Comparison of ENCODE assay signal across 2 cellular contexts in the genomic region with DNA sequence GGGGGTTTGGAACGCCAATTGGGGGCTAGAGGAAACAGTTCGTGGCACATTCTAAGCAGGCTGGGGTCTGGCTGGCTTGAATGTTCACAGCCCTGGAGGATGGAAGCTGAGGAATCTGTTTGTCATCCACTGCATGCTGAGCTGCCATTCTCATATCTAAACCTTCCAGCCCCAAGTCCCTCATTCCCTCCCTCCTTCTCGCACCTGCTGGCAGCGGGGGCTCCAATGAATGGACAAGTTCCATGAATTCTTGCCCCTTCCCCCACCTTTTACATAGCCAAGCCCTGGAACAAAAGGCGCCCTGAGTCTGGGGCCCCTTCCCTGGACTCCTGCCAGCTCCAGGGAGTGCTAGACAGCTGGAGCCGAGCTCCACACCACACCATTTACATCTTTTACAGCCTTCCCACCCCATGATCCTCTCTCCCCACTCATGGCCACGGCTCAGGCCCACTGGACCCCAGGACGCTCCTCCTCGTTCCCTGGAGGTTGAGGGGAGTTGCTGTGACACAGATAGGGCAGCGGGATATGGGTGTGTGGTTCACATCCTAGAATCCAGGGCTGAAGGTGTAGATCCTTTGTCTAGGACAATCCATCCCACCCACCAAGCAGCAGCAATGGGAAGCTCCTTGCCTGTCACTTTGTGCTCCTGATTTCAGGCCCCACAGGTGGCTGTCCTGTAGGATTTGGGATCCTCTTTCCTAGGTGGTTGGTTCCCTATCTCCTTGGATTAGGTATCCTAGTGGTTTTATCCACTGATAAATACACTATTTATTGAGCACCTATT.
TF ChIP-seq lines count a peak whose summit lies in the region.

No MANE protein-coding gene starts in this region.

TF ChIP-seq in IMR-90, 13 proteins besides CTCF, POLR2A, EP300 and RAD21:
- TF ChIP-seq RFX5 (IDR thresholded peaks at IDR 0.05; ENCODE audit: low read depth, low read length), result no peak
- TF ChIP-seq, protein P1, sequence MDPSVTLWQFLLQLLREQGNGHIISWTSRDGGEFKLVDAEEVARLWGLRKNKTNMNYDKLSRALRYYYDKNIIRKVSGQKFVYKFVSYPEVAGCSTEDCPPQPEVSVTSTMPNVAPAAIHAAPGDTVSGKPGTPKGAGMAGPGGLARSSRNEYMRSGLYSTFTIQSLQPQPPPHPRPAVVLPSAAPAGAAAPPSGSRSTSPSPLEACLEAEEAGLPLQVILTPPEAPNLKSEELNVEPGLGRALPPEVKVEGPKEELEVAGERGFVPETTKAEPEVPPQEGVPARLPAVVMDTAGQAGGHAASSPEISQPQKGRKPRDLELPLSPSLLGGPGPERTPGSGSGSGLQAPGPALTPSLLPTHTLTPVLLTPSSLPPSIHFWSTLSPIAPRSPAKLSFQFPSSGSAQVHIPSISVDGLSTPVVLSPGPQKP (IDR thresholded peaks at IDR 0.05; ENCODE audit: borderline replicate concordance, low read depth, low read length), result no peak
- no peak for TF ChIP-seq CHD1 (IDR thresholded peaks at IDR 0.05; ENCODE audit: low read depth, low read length)
- no peak for TF ChIP-seq SMC3 (IDR thresholded peaks at IDR 0.05; ENCODE audit: low read depth, low read length)
- TF ChIP-seq MAFK (IDR thresholded peaks at IDR 0.05; ENCODE audit: low read depth, low read length), result no peak
- TF ChIP-seq RCOR1 (IDR thresholded peaks at IDR 0.05; ENCODE audit: insufficient replicate concordance, low read length), result no peak
- TF ChIP-seq NFE2L2 (IDR thresholded peaks at IDR 0.05; ENCODE audit: low read depth, low read length), result no peak
- no peak for TF ChIP-seq MXI1 (IDR thresholded peaks at IDR 0.05; ENCODE audit: borderline replicate concordance, low read depth, low read length)
- TF ChIP-seq BHLHE40 (IDR thresholded peaks at IDR 0.05; ENCODE audit: low read depth, low read length), result no peak
- no peak for TF ChIP-seq CEBPB (IDR thresholded peaks at IDR 0.05; ENCODE audit: low read depth, low read length)

TF ChIP-seq in H1, 55 proteins besides CTCF, POLR2A, EP300 and RAD21 (continues in another document):
- 0 out of 2 replicates have a peak, but pooled peaks have one; percentile 2 for TF ChIP-seq JUN (IDR thresholded peaks at IDR 0.05; ENCODE audit: low read depth, low read length)
- peak; percentile 65 to 84; a peak in 3 of 4 replicates for TF ChIP-seq SIN3A (conservative IDR thresholded peaks at IDR 0.05 in 1 of 2, IDR thresholded peaks at IDR 0.05 in 1 of 2; ENCODE audit: low read depth in 1 of 2, low read length in 2 of 2)
- TF ChIP-seq TBP (IDR thresholded peaks at IDR 0.05; ENCODE audit: low read depth, low read length), result peak; percentile 65
- TF ChIP-seq EGR1 (IDR thresholded peaks at IDR 0.05; ENCODE audit: borderline replicate concordance, low read depth, low read length), result 0 out of 2 replicates have a peak, but pooled peaks have one; percentile 27
- TF ChIP-seq SP1 (IDR thresholded peaks at IDR 0.05; ENCODE audit: low read depth, low read length), result peak; percentile 96
- TF ChIP-seq EZH2 (IDR thresholded peaks at IDR 0.05; ENCODE audit: low read depth, low read length, severe bottlenecking), result no peak
- 0 out of 2 replicates have a peak, but pooled peaks have one; percentile 28 for TF ChIP-seq SRF (IDR thresholded peaks at IDR 0.05; ENCODE audit: low read depth, low read length)
- TF ChIP-seq, protein P2, sequence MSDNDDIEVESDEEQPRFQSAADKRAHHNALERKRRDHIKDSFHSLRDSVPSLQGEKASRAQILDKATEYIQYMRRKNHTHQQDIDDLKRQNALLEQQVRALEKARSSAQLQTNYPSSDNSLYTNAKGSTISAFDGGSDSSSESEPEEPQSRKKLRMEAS (IDR thresholded peaks at IDR 0.05), result peak; percentile 71
- peak; percentile 100 for TF ChIP-seq TCF12 (IDR thresholded peaks at IDR 0.05; ENCODE audit: low read depth, low read length)
- TF ChIP-seq POLR2AphosphoS5 (IDR thresholded peaks at IDR 0.05; ENCODE audit: low read depth, low read length), result peak; percentile 90
- TF ChIP-seq GABPA (IDR thresholded peaks at IDR 0.05; ENCODE audit: borderline replicate concordance, insufficient read depth, low read length), result no peak
- no peak for TF ChIP-seq RFX5 (IDR thresholded peaks at IDR 0.05; ENCODE audit: borderline replicate concordance, low read depth, low read length)
- TF ChIP-seq TAF1 (IDR thresholded peaks at IDR 0.05; ENCODE audit: low read depth, low read length), result peak; percentile 76
- TF ChIP-seq KDM5A (IDR thresholded peaks at IDR 0.05; ENCODE audit: low read length), result no peak
- TF ChIP-seq NRF1 (IDR thresholded peaks at IDR 0.05; ENCODE audit: low read depth, low read length), result no peak
- peak; percentile 97 for TF ChIP-seq TEAD4 (IDR thresholded peaks at IDR 0.05; ENCODE audit: low read depth, low read length)
- TF ChIP-seq POU5F1 (IDR thresholded peaks at IDR 0.05; ENCODE audit: low read depth, low read length), result no peak
- no peak for TF ChIP-seq SIRT6 (IDR thresholded peaks at IDR 0.05; ENCODE audit: low read length)
- peak; percentile 96 for TF ChIP-seq ASH2L (IDR thresholded peaks at IDR 0.05; ENCODE audit: low read length)
- TF ChIP-seq CBX8 (IDR thresholded peaks at IDR 0.05; ENCODE audit: borderline replicate concordance, low read depth, low read length), result no peak
- TF ChIP-seq PHF8 (conservative IDR thresholded peaks at IDR 0.05; ENCODE audit: low read depth, low read length), result no peak
- TF ChIP-seq SUZ12 (IDR thresholded peaks at IDR 0.05; ENCODE audit: low read length), result no peak
- peak; percentile 99 for TF ChIP-seq CTBP2 (IDR thresholded peaks at IDR 0.05; ENCODE audit: borderline replicate concordance, insufficient read depth, insufficient read length, low read length)
- TF ChIP-seq, protein P3, sequence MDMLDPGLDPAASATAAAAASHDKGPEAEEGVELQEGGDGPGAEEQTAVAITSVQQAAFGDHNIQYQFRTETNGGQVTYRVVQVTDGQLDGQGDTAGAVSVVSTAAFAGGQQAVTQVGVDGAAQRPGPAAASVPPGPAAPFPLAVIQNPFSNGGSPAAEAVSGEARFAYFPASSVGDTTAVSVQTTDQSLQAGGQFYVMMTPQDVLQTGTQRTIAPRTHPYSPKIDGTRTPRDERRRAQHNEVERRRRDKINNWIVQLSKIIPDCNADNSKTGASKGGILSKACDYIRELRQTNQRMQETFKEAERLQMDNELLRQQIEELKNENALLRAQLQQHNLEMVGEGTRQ (IDR thresholded peaks at IDR 0.05; ENCODE audit: low read length), result no peak
- no peak for TF ChIP-seq SP2 (IDR thresholded peaks at IDR 0.05; ENCODE audit: low read length)
- TF ChIP-seq BCL11A (IDR thresholded peaks at IDR 0.05; ENCODE audit: low read depth in 2 of 2, low read length in 2 of 2), result peak; percentile 14 to 26
- no peak for TF ChIP-seq SP4 (IDR thresholded peaks at IDR 0.05; ENCODE audit: low read length)
- 0 out of 2 replicates have a peak, but pooled peaks have one; percentile 31 for TF ChIP-seq RXRA (IDR thresholded peaks at IDR 0.05; ENCODE audit: insufficient read depth, low read depth, low read length)
- peak; percentile 68 for TF ChIP-seq NANOG (IDR thresholded peaks at IDR 0.05; ENCODE audit: insufficient read depth, low read depth, low read length, poor library complexity, severe bottlenecking)
- TF ChIP-seq, protein P4, sequence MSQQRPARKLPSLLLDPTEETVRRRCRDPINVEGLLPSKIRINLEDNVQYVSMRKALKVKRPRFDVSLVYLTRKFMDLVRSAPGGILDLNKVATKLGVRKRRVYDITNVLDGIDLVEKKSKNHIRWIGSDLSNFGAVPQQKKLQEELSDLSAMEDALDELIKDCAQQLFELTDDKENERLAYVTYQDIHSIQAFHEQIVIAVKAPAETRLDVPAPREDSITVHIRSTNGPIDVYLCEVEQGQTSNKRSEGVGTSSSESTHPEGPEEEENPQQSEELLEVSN (IDR thresholded peaks at IDR 0.05), result peak; percentile 36; the same call in 1 of the 2 replicates
- TF ChIP-seq, protein P5, sequence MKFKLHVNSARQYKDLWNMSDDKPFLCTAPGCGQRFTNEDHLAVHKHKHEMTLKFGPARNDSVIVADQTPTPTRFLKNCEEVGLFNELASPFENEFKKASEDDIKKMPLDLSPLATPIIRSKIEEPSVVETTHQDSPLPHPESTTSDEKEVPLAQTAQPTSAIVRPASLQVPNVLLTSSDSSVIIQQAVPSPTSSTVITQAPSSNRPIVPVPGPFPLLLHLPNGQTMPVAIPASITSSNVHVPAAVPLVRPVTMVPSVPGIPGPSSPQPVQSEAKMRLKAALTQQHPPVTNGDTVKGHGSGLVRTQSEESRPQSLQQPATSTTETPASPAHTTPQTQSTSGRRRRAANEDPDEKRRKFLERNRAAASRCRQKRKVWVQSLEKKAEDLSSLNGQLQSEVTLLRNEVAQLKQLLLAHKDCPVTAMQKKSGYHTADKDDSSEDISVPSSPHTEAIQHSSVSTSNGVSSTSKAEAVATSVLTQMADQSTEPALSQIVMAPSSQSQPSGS (IDR thresholded peaks at IDR 0.05; ENCODE audit: low read length), result peak; percentile 39; the same call in 1 of the 2 replicates
- TF ChIP-seq, protein P6, sequence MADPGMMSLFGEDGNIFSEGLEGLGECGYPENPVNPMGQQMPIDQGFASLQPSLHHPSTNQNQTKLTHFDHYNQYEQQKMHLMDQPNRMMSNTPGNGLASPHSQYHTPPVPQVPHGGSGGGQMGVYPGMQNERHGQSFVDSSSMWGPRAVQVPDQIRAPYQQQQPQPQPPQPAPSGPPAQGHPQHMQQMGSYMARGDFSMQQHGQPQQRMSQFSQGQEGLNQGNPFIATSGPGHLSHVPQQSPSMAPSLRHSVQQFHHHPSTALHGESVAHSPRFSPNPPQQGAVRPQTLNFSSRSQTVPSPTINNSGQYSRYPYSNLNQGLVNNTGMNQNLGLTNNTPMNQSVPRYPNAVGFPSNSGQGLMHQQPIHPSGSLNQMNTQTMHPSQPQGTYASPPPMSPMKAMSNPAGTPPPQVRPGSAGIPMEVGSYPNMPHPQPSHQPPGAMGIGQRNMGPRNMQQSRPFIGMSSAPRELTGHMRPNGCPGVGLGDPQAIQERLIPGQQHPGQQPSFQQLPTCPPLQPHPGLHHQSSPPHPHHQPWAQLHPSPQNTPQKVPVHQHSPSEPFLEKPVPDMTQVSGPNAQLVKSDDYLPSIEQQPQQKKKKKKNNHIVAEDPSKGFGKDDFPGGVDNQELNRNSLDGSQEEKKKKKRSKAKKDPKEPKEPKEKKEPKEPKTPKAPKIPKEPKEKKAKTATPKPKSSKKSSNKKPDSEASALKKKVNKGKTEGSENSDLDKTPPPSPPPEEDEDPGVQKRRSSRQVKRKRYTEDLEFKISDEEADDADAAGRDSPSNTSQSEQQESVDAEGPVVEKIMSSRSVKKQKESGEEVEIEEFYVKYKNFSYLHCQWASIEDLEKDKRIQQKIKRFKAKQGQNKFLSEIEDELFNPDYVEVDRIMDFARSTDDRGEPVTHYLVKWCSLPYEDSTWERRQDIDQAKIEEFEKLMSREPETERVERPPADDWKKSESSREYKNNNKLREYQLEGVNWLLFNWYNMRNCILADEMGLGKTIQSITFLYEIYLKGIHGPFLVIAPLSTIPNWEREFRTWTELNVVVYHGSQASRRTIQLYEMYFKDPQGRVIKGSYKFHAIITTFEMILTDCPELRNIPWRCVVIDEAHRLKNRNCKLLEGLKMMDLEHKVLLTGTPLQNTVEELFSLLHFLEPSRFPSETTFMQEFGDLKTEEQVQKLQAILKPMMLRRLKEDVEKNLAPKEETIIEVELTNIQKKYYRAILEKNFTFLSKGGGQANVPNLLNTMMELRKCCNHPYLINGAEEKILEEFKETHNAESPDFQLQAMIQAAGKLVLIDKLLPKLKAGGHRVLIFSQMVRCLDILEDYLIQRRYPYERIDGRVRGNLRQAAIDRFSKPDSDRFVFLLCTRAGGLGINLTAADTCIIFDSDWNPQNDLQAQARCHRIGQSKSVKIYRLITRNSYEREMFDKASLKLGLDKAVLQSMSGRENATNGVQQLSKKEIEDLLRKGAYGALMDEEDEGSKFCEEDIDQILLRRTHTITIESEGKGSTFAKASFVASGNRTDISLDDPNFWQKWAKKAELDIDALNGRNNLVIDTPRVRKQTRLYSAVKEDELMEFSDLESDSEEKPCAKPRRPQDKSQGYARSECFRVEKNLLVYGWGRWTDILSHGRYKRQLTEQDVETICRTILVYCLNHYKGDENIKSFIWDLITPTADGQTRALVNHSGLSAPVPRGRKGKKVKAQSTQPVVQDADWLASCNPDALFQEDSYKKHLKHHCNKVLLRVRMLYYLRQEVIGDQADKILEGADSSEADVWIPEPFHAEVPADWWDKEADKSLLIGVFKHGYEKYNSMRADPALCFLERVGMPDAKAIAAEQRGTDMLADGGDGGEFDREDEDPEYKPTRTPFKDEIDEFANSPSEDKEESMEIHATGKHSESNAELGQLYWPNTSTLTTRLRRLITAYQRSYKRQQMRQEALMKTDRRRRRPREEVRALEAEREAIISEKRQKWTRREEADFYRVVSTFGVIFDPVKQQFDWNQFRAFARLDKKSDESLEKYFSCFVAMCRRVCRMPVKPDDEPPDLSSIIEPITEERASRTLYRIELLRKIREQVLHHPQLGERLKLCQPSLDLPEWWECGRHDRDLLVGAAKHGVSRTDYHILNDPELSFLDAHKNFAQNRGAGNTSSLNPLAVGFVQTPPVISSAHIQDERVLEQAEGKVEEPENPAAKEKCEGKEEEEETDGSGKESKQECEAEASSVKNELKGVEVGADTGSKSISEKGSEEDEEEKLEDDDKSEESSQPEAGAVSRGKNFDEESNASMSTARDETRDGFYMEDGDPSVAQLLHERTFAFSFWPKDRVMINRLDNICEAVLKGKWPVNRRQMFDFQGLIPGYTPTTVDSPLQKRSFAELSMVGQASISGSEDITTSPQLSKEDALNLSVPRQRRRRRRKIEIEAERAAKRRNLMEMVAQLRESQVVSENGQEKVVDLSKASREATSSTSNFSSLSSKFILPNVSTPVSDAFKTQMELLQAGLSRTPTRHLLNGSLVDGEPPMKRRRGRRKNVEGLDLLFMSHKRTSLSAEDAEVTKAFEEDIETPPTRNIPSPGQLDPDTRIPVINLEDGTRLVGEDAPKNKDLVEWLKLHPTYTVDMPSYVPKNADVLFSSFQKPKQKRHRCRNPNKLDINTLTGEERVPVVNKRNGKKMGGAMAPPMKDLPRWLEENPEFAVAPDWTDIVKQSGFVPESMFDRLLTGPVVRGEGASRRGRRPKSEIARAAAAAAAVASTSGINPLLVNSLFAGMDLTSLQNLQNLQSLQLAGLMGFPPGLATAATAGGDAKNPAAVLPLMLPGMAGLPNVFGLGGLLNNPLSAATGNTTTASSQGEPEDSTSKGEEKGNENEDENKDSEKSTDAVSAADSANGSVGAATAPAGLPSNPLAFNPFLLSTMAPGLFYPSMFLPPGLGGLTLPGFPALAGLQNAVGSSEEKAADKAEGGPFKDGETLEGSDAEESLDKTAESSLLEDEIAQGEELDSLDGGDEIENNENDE (IDR thresholded peaks at IDR 0.05; ENCODE audit: insufficient replicate concordance, low read length), result peak; percentile 27
- peak; percentile 79 to 97; a peak in 3 of 4 replicates for TF ChIP-seq HDAC2 (IDR thresholded peaks at IDR 0.05; ENCODE audit: borderline replicate concordance in 1 of 2, low read depth in 2 of 2, low read length in 2 of 2)
- TF ChIP-seq CREB1 (IDR thresholded peaks at IDR 0.05), result peak; percentile 55
- TF ChIP-seq CHD2 (IDR thresholded peaks at IDR 0.05; ENCODE audit: low read length), result peak; percentile 60; the same call in 1 of the 2 replicates
- TF ChIP-seq CEBPB (IDR thresholded peaks at IDR 0.05; ENCODE audit: low read depth, low read length), result no peak
- peak; percentile 49; the same call in 1 of the 2 replicates for TF ChIP-seq MAFK (IDR thresholded peaks at IDR 0.05; ENCODE audit: low read depth, low read length)
- peak; percentile 98 for TF ChIP-seq RBBP5 (IDR thresholded peaks at IDR 0.05; ENCODE audit: borderline replicate concordance, low read depth, low read length)
- no peak for TF ChIP-seq ZNF274 (IDR thresholded peaks at IDR 0.05; ENCODE audit: borderline replicate concordance, extremely low read depth, low read length)
- peak; percentile 77 for TF ChIP-seq YY1 (IDR thresholded peaks at IDR 0.05; ENCODE audit: low read depth, low read length)
- peak; percentile 7; the same call in 1 of the 2 replicates for TF ChIP-seq JUND (IDR thresholded peaks at IDR 0.05; ENCODE audit: low read length)
- TF ChIP-seq KDM1A (IDR thresholded peaks at IDR 0.05; ENCODE audit: borderline replicate concordance, low read length), result peak; percentile 11; the same call in 1 of the 2 replicates
- no peak for TF ChIP-seq GTF2F1 (IDR thresholded peaks at IDR 0.05; ENCODE audit: borderline replicate concordance, low read depth, low read length)
